11 cellular contexts compared by ENCODE assay signal in the genomic region with DNA sequence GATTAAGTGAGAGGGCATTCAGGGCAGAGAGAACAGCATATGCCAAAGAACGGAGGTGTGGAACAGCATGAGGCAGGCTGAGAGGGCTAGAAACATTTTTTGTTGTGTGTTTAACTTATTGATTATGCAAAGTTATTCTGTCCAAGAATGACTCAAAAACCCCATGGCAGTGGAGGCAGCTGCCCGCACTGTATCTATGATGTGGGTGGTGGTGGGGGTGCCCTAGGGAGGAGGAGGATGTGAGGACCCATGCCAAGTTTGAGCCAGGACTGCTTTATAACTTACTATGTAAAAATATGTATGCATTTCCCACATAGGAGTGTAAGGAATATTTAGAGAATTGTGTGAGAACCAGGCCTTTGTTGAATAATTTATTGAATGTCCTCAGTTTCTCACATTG.
"Had no signal": no experiment of that assay in that cellular context is flagged by ENCODE, and none has a peak within 500 bp of the region (broad histone marks: within the 10 kb centered on the region; RNA-seq: fewer than 3 reads in every experiment).

No MANE protein-coding gene starts in this region.

- H3K27ac Mint-ChIP-seq: GM23338, H9, HFFc6 had no signal

- H3K4me1 ChIP-seq: HAP-1 had no signal

- H3K4me2 ChIP-seq: GM23338 had no signal

- H3K4me3 Mint-ChIP-seq: GM23338, H9, HFFc6 had no signal

- ATAC-seq: GM23338, HCT116 had no signal

- DNase-seq: GM23248, GOT3, H7, H9, HCEC 1CT, HFFc6 had no signal

- H2AFZ ChIP-seq: GM23248, GM23338 had no signal

- H3K9ac ChIP-seq: GM23248 had no signal

- H3K36me3 ChIP-seq: HAP-1 had no signal

- FAIRE-seq: H1, H54 had no signal

- H3K27ac ChIP-seq: GM23248 had no signal

- H3K4me1 Mint-ChIP-seq: GM23338, H9 had no signal

- H3K4me3 ChIP-seq: GM23248, GM23338, HAP-1 had no signal
